16 cellular contexts compared by ENCODE assay signal in the genomic region with DNA sequence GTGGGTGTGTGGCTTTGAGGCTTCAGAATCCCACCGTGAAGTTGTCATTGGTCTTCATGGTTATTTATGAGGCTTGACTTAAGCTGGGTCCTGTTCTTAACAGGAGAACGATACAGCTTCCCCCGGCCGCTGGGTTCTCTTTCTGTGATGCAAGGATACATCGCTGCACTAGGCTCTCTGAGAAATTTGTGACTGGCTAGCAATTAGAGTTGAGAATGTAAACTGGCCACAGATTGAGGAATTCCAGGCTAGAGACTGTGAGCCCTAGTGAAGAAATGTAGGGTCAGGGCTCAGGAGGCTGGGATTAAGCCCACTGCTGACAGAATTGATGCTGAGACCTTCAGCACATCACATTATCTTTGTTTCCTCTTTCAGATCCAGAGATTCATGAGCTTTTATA. TPM values are rescaled to one million over a fixed set of nuclear protein-coding genes. Genes with fewer than 3 reads are reported as not detected.
A peak's percentile ranks its signal among the peaks of the same experiment; 100 is the strongest.
DNase-seq lines count a peak whose midpoint lies in the region; ATAC-seq lines count a peak whose summit lies in the region.
"Had no signal": no experiment of that assay in that cellular context is flagged by ENCODE, and none has a peak within 500 bp of the region (broad histone marks: within the 10 kb centered on the region; RNA-seq: fewer than 3 reads in every experiment).

No MANE protein-coding gene starts in this region.

- peaks cover 80% of the 10 kb centered on the region for H3K4me1 ChIP-seq in CD4-positive, alpha-beta memory T cell (ENCODE audit: insufficient read depth, low read length)
- peaks cover 41 to 56% of the 10 kb centered on the region in 2 donors for H3K4me1 ChIP-seq in naive thymus-derived CD4-positive, alpha-beta T cell (ENCODE audit: control insufficient read depth in 2 of 2, insufficient read depth in 2 of 2, low read length in 2 of 2)
- H3K4me1 ChIP-seq: parathyroid adenoma had no signal

- intact Hi-C loops in CD4-positive, alpha-beta memory T cell (cut with micrococcal nuclease), result loop anchor here (2.0 kb wide), 1 partner anchor 13 kb away; no protein-coding TSS in a partner anchor
- intact Hi-C loops in naive thymus-derived CD4-positive, alpha-beta T cell (cut with micrococcal nuclease), result loop anchor here in 1 of 2 donors (1.0 to 2.0 kb wide), 2 partner anchors 26 to 37 kb away; no protein-coding TSS in a partner anchor

- H3K4me3 ChIP-seq in CD4-positive, alpha-beta memory T cell (ENCODE audit: low read length in 2 of 2), result no peak overlapping the region
- H3K4me3 ChIP-seq in naive thymus-derived CD4-positive, alpha-beta T cell (ENCODE audit: low read length), result no peak overlapping the region
- H3K4me3 ChIP-seq: sigmoid colon, thyroid gland had no signal

- CTCF ChIA-PET in CD4-positive, alpha-beta memory T cell (lab: Charles Lee; ENCODE audit: partially characterized antibody), result interaction anchor here (0.7 to 2.1 kb wide), 7 partner anchors 14 to 1434 kb away, joined by 3 to 11 read pairs (median 4); partner anchors contain the start of gene MGAT5
- CTCF ChIA-PET in activated CD8-positive, alpha-beta T cell treated with anti-CD3 and anti-CD28 coated beads, Interleukin-2, amount 10 ng/mL, durations not matched to agents 7 days and 5 days (lab: Charles Lee), result interaction anchor here (0.7 to 3.0 kb wide), 13 partner anchors 11 to 166 kb away, joined by 3 to 25 read pairs (median 5); no protein-coding TSS in a partner anchor
- CTCF ChIA-PET in naive thymus-derived CD4-positive, alpha-beta T cell (lab: Charles Lee), result no interaction called here

- POLR2A ChIA-PET in CD4-positive, alpha-beta memory T cell (lab: Charles Lee; ENCODE audit: partially characterized antibody), result interaction anchor here (0.9 to 1.6 kb wide), 6 partner anchors 10 to 164 kb away, joined by 3 to 5 read pairs (median 4); no protein-coding TSS in a partner anchor
- POLR2A ChIA-PET in activated CD8-positive, alpha-beta T cell treated with anti-CD3 and anti-CD28 coated beads, Interleukin-2, amount 10 ng/mL, durations not matched to agents 7 days and 5 days (lab: Charles Lee), result interaction anchor here (1.0 kb wide), 1 partner anchor 164 kb away, joined by 3 read pairs; no protein-coding TSS in a partner anchor
- POLR2A ChIA-PET in naive thymus-derived CD4-positive, alpha-beta T cell (lab: Charles Lee), result interaction anchor here (1.2 to 1.3 kb wide), 3 partner anchors 13 to 61 kb away, joined by 4 read pairs; no protein-coding TSS in a partner anchor

- peaks cover 58 to 63% (median 59%) of the 10 kb centered on the region in 4 donors for H3K4me1 Mint-ChIP-seq in CD4-positive, alpha-beta memory T cell
- peaks cover 44% of the 10 kb centered on the region for H3K4me1 Mint-ChIP-seq in activated CD8-positive, alpha-beta T cell treated with anti-CD3 and anti-CD28 coated beads, Interleukin-2, amount 10 ng/mL, durations not matched to agents 7 days and 5 days (ENCODE audit: low read depth)
- H3K4me1 Mint-ChIP-seq in naive thymus-derived CD4-positive, alpha-beta T cell, result peaks cover 12 to 65% (median 50%) of the 10 kb centered on the region in 7 donors

- no peaks in the 10 kb centered on the region for H3K36me3 ChIP-seq in CD4-positive, alpha-beta memory T cell (ENCODE audit: insufficient read depth, low read length)
- H3K36me3 ChIP-seq in naive thymus-derived CD4-positive, alpha-beta T cell (ENCODE audit: control insufficient read depth in 2 of 3, insufficient read depth in 3 of 3, low read length in 3 of 3), result no peaks in the 10 kb centered on the region
- H3K36me3 ChIP-seq: sigmoid colon, thyroid gland had no signal

- H3K9me3 Mint-ChIP-seq in CD4-positive, alpha-beta memory T cell, result no peaks in the 10 kb centered on the region
- H3K9me3 Mint-ChIP-seq in activated CD8-positive, alpha-beta T cell treated with anti-CD3 and anti-CD28 coated beads, Interleukin-2, amount 10 ng/mL, durations not matched to agents 7 days and 5 days (ENCODE audit: insufficient read depth), result no peaks in the 10 kb centered on the region
- no peaks in the 10 kb centered on the region for H3K9me3 Mint-ChIP-seq in naive thymus-derived CD4-positive, alpha-beta T cell

- peak; percentile 1 for ATAC-seq in HG03066 (IDR thresholded peaks at IDR 0.05; ENCODE audit: low read depth, unreplicated experiment)
- peak; percentile 3 for ATAC-seq in activated CD8-positive, alpha-beta T cell treated with anti-CD3 and anti-CD28 coated beads, Interleukin-2, amount 10 ng/mL, durations not matched to agents 7 days and 5 days
- ATAC-seq in naive thymus-derived CD4-positive, alpha-beta T cell, result no peak
- ATAC-seq: left ventricle myocardium superior had no signal

- H3K27me3 ChIP-seq in CD4-positive, alpha-beta memory T cell (ENCODE audit: insufficient read depth, low read length), result no peaks in the 10 kb centered on the region
- H3K27me3 ChIP-seq in naive thymus-derived CD4-positive, alpha-beta T cell (ENCODE audit: control insufficient read depth in 2 of 2, insufficient read depth in 2 of 2, low read length in 2 of 2), result no peaks in the 10 kb centered on the region
- H3K27me3 ChIP-seq: sigmoid colon, thyroid gland had no signal

- H3K36me3 Mint-ChIP-seq in CD4-positive, alpha-beta memory T cell, result peaks cover 2 to 8% of the 10 kb centered on the region in 2 donors
- H3K36me3 Mint-ChIP-seq in activated CD8-positive, alpha-beta T cell treated with anti-CD3 and anti-CD28 coated beads, Interleukin-2, amount 10 ng/mL, durations not matched to agents 7 days and 5 days (ENCODE audit: low read depth), result peaks cover 20% of the 10 kb centered on the region
- H3K36me3 Mint-ChIP-seq in naive thymus-derived CD4-positive, alpha-beta T cell, result peaks cover 0 to 23% (median 3%) of the 10 kb centered on the region in 5 donors

- peak overlapping the region in 5 of 8 donors; percentile 3 to 84 (median 43) for H3K4me3 Mint-ChIP-seq in CD4-positive, alpha-beta memory T cell
- peak overlapping the region; percentile 43 for H3K4me3 Mint-ChIP-seq in activated CD8-positive, alpha-beta T cell treated with anti-CD3 and anti-CD28 coated beads, Interleukin-2, amount 10 ng/mL, durations not matched to agents 7 days and 5 days
- peak overlapping the region in 7 of 10 donors; percentile 21 to 86 (median 62) for H3K4me3 Mint-ChIP-seq in naive thymus-derived CD4-positive, alpha-beta T cell

- H3K27ac ChIP-seq in CD4-positive, alpha-beta memory T cell (ENCODE audit: low read depth, low read length), result no peak overlapping the region
- H3K27ac ChIP-seq in naive thymus-derived CD4-positive, alpha-beta T cell (ENCODE audit: low read depth, low read length), result no peak overlapping the region
- H3K27ac ChIP-seq: C4-2B, parathyroid adenoma, sigmoid colon, thyroid gland had no signal

- no peaks in the 10 kb centered on the region for H3K9me3 ChIP-seq in CD4-positive, alpha-beta memory T cell (ENCODE audit: control insufficient read depth in 1 of 2, low read length in 2 of 2)
- H3K9me3 ChIP-seq in naive thymus-derived CD4-positive, alpha-beta T cell (ENCODE audit: control insufficient read depth in 2 of 3, low read length in 3 of 3), result no peaks in the 10 kb centered on the region
- H3K9me3 ChIP-seq: sigmoid colon, thyroid gland had no signal

- no peaks in the 10 kb centered on the region for H3K27me3 Mint-ChIP-seq in CD4-positive, alpha-beta memory T cell
- no peaks in the 10 kb centered on the region for H3K27me3 Mint-ChIP-seq in activated CD8-positive, alpha-beta T cell treated with anti-CD3 and anti-CD28 coated beads, Interleukin-2, amount 10 ng/mL, durations not matched to agents 7 days and 5 days (ENCODE audit: low read depth)
- H3K27me3 Mint-ChIP-seq in naive thymus-derived CD4-positive, alpha-beta T cell, result peaks cover 0 to 8% (median 0%) of the 10 kb centered on the region in 5 donors

- H3K27ac Mint-ChIP-seq in CD4-positive, alpha-beta memory T cell, result peak overlapping the region in 6 of 7 donors; percentile 54 to 83 (median 67)
- H3K27ac Mint-ChIP-seq in activated CD8-positive, alpha-beta T cell treated with anti-CD3 and anti-CD28 coated beads, Interleukin-2, amount 10 ng/mL, durations not matched to agents 7 days and 5 days, result peak overlapping the region; percentile 88
- H3K27ac Mint-ChIP-seq in naive thymus-derived CD4-positive, alpha-beta T cell, result peak overlapping the region; percentile 35 to 96 (median 76)

- no peak for DNase-seq in CD4-positive, alpha-beta memory T cell
- DNase-seq in activated CD8-positive, alpha-beta T cell treated with anti-CD3 and anti-CD28 coated beads, Interleukin-2, amount 10 ng/mL, durations not matched to agents 7 days and 5 days, result no peak
- no peak for DNase-seq in naive thymus-derived CD4-positive, alpha-beta T cell
- no peak for DNase-seq in stimulated activated CD4-positive, alpha-beta T cell treated with anti-CD3 and anti-CD28 coated beads, Interleukin-4, amount 100 ng/mL, for 24 hours
- DNase-seq in NCI-H2081 (lab: John Stamatoyannopoulos, UW) (no peak), T-helper 1 cell (no peak)
- DNase-seq: DMS153, left ventricle myocardium superior, NCI-H146, NCI-H226, SHP77, sigmoid colon, thyroid gland had no signal

RNA-seq across cellular contexts. Expression of gene MGAT5, which starts 29.8 kb away (rescaled TPM):
- total RNA-seq in CD4-positive, alpha-beta memory T cell, result 10 to 100 TPM; 78.1 to 81.3 TPM
- 10 to 100 TPM in 1 of 2 donors, 1 to 10 TPM in 1; 4.4 to 17.9 TPM for polyA plus RNA-seq in CD4-positive, alpha-beta memory T cell
- 10 to 100 TPM; 48.5 to 54.3 TPM for total RNA-seq in activated CD8-positive, alpha-beta T cell treated with anti-CD3 and anti-CD28 coated beads, Interleukin-2, amount 10 ng/mL, durations not matched to agents 7 days and 5 days
- total RNA-seq in naive thymus-derived CD4-positive, alpha-beta T cell, result 10 to 100 TPM; 35.5 to 48.0 (median 40.3) TPM
- 1 to 10 TPM; 5.3 to 8.5 TPM for polyA plus RNA-seq in naive thymus-derived CD4-positive, alpha-beta T cell
